In genomic region chr10:2928219-2928840, GRCh38 we compare ENCODE assay signal across 8 cellular contexts.
DNase-seq lines count a peak whose midpoint lies in the region; ATAC-seq and TF ChIP-seq lines count a peak whose summit lies in the region.

No MANE protein-coding gene starts in this region.

- H3K36me3 ChIP-seq in osteoblast (ENCODE audit: insufficient read depth, low read length), result no peaks in the 10 kb centered on the region

- peaks cover 16% of the 10 kb centered on the region for H3K4me1 ChIP-seq in osteoblast (ENCODE audit: insufficient read depth, low read length)

- DNase-seq in DMS53 treated with DMSO at 0.1 percent for 48 hours (lab: John Stamatoyannopoulos, UW; ENCODE audit: unreplicated experiment) (peak; percentile 50), HPDE6-E6E7 (ENCODE audit: extremely low spot score) (peak; percentile 16), OCI-M1 (lab: John Stamatoyannopoulos, UW) (peak; percentile 74), foreskin fibroblast (peak; percentile 9 to 56), osteoblast (ENCODE audit: insufficient read length, low spot score, missing footprints) (peak; percentile 89), ureter (ENCODE audit: low spot score) (peak; percentile 68)
- peak; percentile 46 for DNase-seq in activated T-helper 1 cell treated with anti-CD3 and anti-CD28 coated beads, Interleukin-12 subunit alpha, Interleukin-12 subunit beta, Interleukin-2, Interleukin-4 antibody, amounts not matched to agents 30 ng/mL and 10 ng/mL and 1 ng/mL, durations not matched to agents 14 hours and 24 hours and 36 hours (ENCODE audit: low spot score)

- H3K27ac Mint-ChIP-seq in activated T-helper 1 cell treated with anti-CD3 and anti-CD28 coated beads, Interleukin-12 subunit alpha, Interleukin-12 subunit beta, Interleukin-2, Interleukin-4 antibody, amounts not matched to agents 30 ng/mL and 10 ng/mL and 1 ng/mL, durations not matched to agents 14 hours and 24 hours and 36 hours, result peak overlapping the region; percentile 37

- ATAC-seq in GM21423 (IDR thresholded peaks at IDR 0.05; ENCODE audit: unreplicated experiment), result peak; percentile 91

- H2AFZ ChIP-seq in osteoblast (ENCODE audit: low read length), result no peak overlapping the region

- H3K79me2 ChIP-seq in osteoblast (ENCODE audit: insufficient read depth, low read length), result no peaks in the 10 kb centered on the region

- no peaks in the 10 kb centered on the region for H3K9me3 ChIP-seq in osteoblast (ENCODE audit: low read depth, low read length)

- no peaks in the 10 kb centered on the region for H3K36me3 Mint-ChIP-seq in activated T-helper 1 cell treated with anti-CD3 and anti-CD28 coated beads, Interleukin-12 subunit alpha, Interleukin-12 subunit beta, Interleukin-2, Interleukin-4 antibody, amounts not matched to agents 30 ng/mL and 10 ng/mL and 1 ng/mL, durations not matched to agents 14 hours and 24 hours and 36 hours (ENCODE audit: low read depth)

- TF ChIP-seq CTCF in foreskin fibroblast (IDR thresholded peaks at IDR 0.05; ENCODE audit: low read depth, low read length) (peak; percentile 79), osteoblast (IDR thresholded peaks at IDR 0.05; ENCODE audit: extremely low read depth, low read depth, low read length) (peak; percentile 86)

- no peak overlapping the region for H3K4me3 ChIP-seq in foreskin fibroblast (ENCODE audit: low read depth in 1 of 2, low read length in 2 of 2)
- H3K4me3 ChIP-seq in osteoblast (ENCODE audit: insufficient read depth, low read length), result no peak overlapping the region

- no peak overlapping the region for H3K4me3 Mint-ChIP-seq in activated T-helper 1 cell treated with anti-CD3 and anti-CD28 coated beads, Interleukin-12 subunit alpha, Interleukin-12 subunit beta, Interleukin-2, Interleukin-4 antibody, amounts not matched to agents 30 ng/mL and 10 ng/mL and 1 ng/mL, durations not matched to agents 14 hours and 24 hours and 36 hours

- H3K27ac ChIP-seq in osteoblast (ENCODE audit: low read depth, low read length), result no peak overlapping the region

- no peaks in the 10 kb centered on the region for H4K20me1 ChIP-seq in osteoblast (ENCODE audit: insufficient read depth, low read length)

- peaks cover 15% of the 10 kb centered on the region for H3K27me3 Mint-ChIP-seq in activated T-helper 1 cell treated with anti-CD3 and anti-CD28 coated beads, Interleukin-12 subunit alpha, Interleukin-12 subunit beta, Interleukin-2, Interleukin-4 antibody, amounts not matched to agents 30 ng/mL and 10 ng/mL and 1 ng/mL, durations not matched to agents 14 hours and 24 hours and 36 hours (ENCODE audit: insufficient read depth)

- H3K4me1 Mint-ChIP-seq in activated T-helper 1 cell treated with anti-CD3 and anti-CD28 coated beads, Interleukin-12 subunit alpha, Interleukin-12 subunit beta, Interleukin-2, Interleukin-4 antibody, amounts not matched to agents 30 ng/mL and 10 ng/mL and 1 ng/mL, durations not matched to agents 14 hours and 24 hours and 36 hours (ENCODE audit: low read depth), result peaks cover 8% of the 10 kb centered on the region

- no peaks in the 10 kb centered on the region for H3K9me3 Mint-ChIP-seq in activated T-helper 1 cell treated with anti-CD3 and anti-CD28 coated beads, Interleukin-12 subunit alpha, Interleukin-12 subunit beta, Interleukin-2, Interleukin-4 antibody, amounts not matched to agents 30 ng/mL and 10 ng/mL and 1 ng/mL, durations not matched to agents 14 hours and 24 hours and 36 hours

- intact Hi-C loops in activated T-helper 1 cell treated with anti-CD3 and anti-CD28 coated beads, Interleukin-12 subunit alpha, Interleukin-12 subunit beta, Interleukin-2, Interleukin-4 antibody, amounts not matched to agents 30 ng/mL and 10 ng/mL and 1 ng/mL, durations not matched to agents 14 hours and 24 hours and 36 hours (cut with micrococcal nuclease), result loop anchor here (1.0 kb wide), 3 partner anchors 20 to 115 kb away; no protein-coding TSS in a partner anchor

- peaks cover 18% of the 10 kb centered on the region for H3K27me3 ChIP-seq in osteoblast (ENCODE audit: insufficient read depth, low read length)

- H3K4me2 ChIP-seq in osteoblast (ENCODE audit: insufficient read depth, low read length), result peak overlapping the region; percentile 72

Comparison
In these comparisons a context has a peak if more than half of its experiments do, and no peak if none do; other contexts are left out.
1. DNase-seq: peak in every context shown above with its lines; median percentile 89 in osteoblast; 74 in OCI-M1; 68 in ureter; 50 in DMS53 treated with DMSO at 0.1 percent for 48 hours; 46 in activated T-helper 1 cell treated with anti-CD3 and anti-CD28 coated beads, Interleukin-12 subunit alpha, Interleukin-12 subunit beta, Interleukin-2, Interleukin-4 antibody, amounts not matched to agents 30 ng/mL and 10 ng/mL and 1 ng/mL, durations not matched to agents 14 hours and 24 hours and 36 hours; 32 in foreskin fibroblast; 16 in HPDE6-E6E7.